Comparison of ENCODE assay signal across 9 cellular contexts in genomic region chr1:109624215-109625010, GRCh38. TPM values are rescaled to one million over a fixed set of nuclear protein-coding genes. Genes with fewer than 3 reads are reported as not detected.
DNase-seq lines count a peak whose midpoint lies in the region; ATAC-seq lines count a peak whose summit lies in the region.
"Had no signal": no experiment of that assay in that cellular context is flagged by ENCODE, and none has a peak within 500 bp of the region (broad histone marks: within the 10 kb centered on the region; RNA-seq: fewer than 3 reads in every experiment).

No MANE protein-coding gene starts in this region.

- H3K27ac Mint-ChIP-seq in natural killer cell treated with Interleukin-12 subunit alpha and Interleukin-12 subunit beta and Interleukin-15 and Interleukin-18, amount 100 ng/mL, for 72 hours: peak overlapping the region; percentile 14 to 90

- peak; percentile 47 for DNase-seq in GF-D8 (lab: John Stamatoyannopoulos, UW)
- peak; percentile 52 for DNase-seq in activated CD8-positive, alpha-beta memory T cell treated with anti-CD3 and anti-CD28 coated beads, Interleukin-2, amount 50 U/mL, for 48 hours
- DNase-seq in natural killer cell treated with Interleukin-12 subunit alpha and Interleukin-12 subunit beta and Interleukin-15 and Interleukin-18, amount 100 ng/mL, for 72 hours (ENCODE audit: low spot score): no peak
- no peak for DNase-seq in stimulated activated CD4-positive, alpha-beta T cell treated with anti-CD3 and anti-CD28 coated beads, Interleukin-4, amount 100 ng/mL, for 1 hour
- no peak for DNase-seq in GM03348 (ENCODE audit: low spot score)

- H3K36me3 Mint-ChIP-seq in natural killer cell treated with Interleukin-12 subunit alpha and Interleukin-12 subunit beta and Interleukin-15 and Interleukin-18, amount 100 ng/mL, for 72 hours: no peaks in the 10 kb centered on the region

- ATAC-seq in HG03354 (IDR thresholded peaks at IDR 0.05; ENCODE audit: poor library complexity, severe bottlenecking, unreplicated experiment) (peak; percentile 31), GM18511 (IDR thresholded peaks at IDR 0.05; ENCODE audit: unreplicated experiment) (no peak), GM21619 (IDR thresholded peaks at IDR 0.05; ENCODE audit: unreplicated experiment) (no peak)
- no peak for ATAC-seq in natural killer cell treated with Interleukin-12 subunit alpha and Interleukin-12 subunit beta and Interleukin-15 and Interleukin-18, amount 100 ng/mL, for 72 hours

- peaks cover 16 to 33% of the 10 kb centered on the region in 2 donors for H3K4me1 Mint-ChIP-seq in natural killer cell treated with Interleukin-12 subunit alpha and Interleukin-12 subunit beta and Interleukin-15 and Interleukin-18, amount 100 ng/mL, for 72 hours (ENCODE audit: low read depth in 2 of 2)

- no peak overlapping the region for H3K4me3 Mint-ChIP-seq in natural killer cell treated with Interleukin-12 subunit alpha and Interleukin-12 subunit beta and Interleukin-15 and Interleukin-18, amount 100 ng/mL, for 72 hours

- no peaks in the 10 kb centered on the region for H3K27me3 Mint-ChIP-seq in natural killer cell treated with Interleukin-12 subunit alpha and Interleukin-12 subunit beta and Interleukin-15 and Interleukin-18, amount 100 ng/mL, for 72 hours

- H3K9me3 Mint-ChIP-seq in natural killer cell treated with Interleukin-12 subunit alpha and Interleukin-12 subunit beta and Interleukin-15 and Interleukin-18, amount 100 ng/mL, for 72 hours: no peaks in the 10 kb centered on the region

RNA-seq across cellular contexts. Expression of gene AMPD2, which starts 4.8 kb away (rescaled TPM):
- total RNA-seq in natural killer cell treated with Interleukin-12 subunit alpha and Interleukin-12 subunit beta and Interleukin-15 and Interleukin-18, amount 100 ng/mL, for 72 hours: 100 to 1,000 TPM in 1 of 2 donors, 10 to 100 TPM in 1; 79.0 to 144 TPM

RNA-seq across cellular contexts. Expression of gene GNAT2, which starts 5.0 kb away (rescaled TPM):
- under 1 TPM in 1 of 2 donors, not detected in 1; 0.64 TPM for total RNA-seq in natural killer cell treated with Interleukin-12 subunit alpha and Interleukin-12 subunit beta and Interleukin-15 and Interleukin-18, amount 100 ng/mL, for 72 hours
- total RNA-seq: MCF 10A had no signal

RNA-seq across cellular contexts. Expression of gene GSTM4, which starts 31.5 kb away (rescaled TPM):
- 10 to 100 TPM in 1 of 2 donors, 1 to 10 TPM in 1; 8.4 to 25.1 TPM for total RNA-seq in natural killer cell treated with Interleukin-12 subunit alpha and Interleukin-12 subunit beta and Interleukin-15 and Interleukin-18, amount 100 ng/mL, for 72 hours

RNA-seq across cellular contexts. Expression of gene GSTM2, which starts 43.4 kb away (rescaled TPM):
- 10 to 100 TPM in 1 of 2 donors, 1 to 10 TPM in 1; 3.6 to 10.8 TPM for total RNA-seq in natural killer cell treated with Interleukin-12 subunit alpha and Interleukin-12 subunit beta and Interleukin-15 and Interleukin-18, amount 100 ng/mL, for 72 hours

Comparison
In these comparisons a context has a peak if more than half of its experiments do, and no peak if none do; other contexts are left out.
1. DNase-seq: peak in GF-D8 (single experiment) and activated CD8-positive, alpha-beta memory T cell treated with anti-CD3 and anti-CD28 coated beads, Interleukin-2, amount 50 U/mL, for 48 hours (single experiment); none in natural killer cell treated with Interleukin-12 subunit alpha and Interleukin-12 subunit beta and Interleukin-15 and Interleukin-18, amount 100 ng/mL, for 72 hours (single experiment), stimulated activated CD4-positive, alpha-beta T cell treated with anti-CD3 and anti-CD28 coated beads, Interleukin-4, amount 100 ng/mL, for 1 hour (single experiment) and GM03348 (single experiment).